In genomic region chr5:167294861-167295685, GRCh38 we compare ENCODE assay signal across 13 cellular contexts.
A peak's percentile ranks its signal among the peaks of the same experiment; 100 is the strongest.
DNase-seq lines count a peak whose midpoint lies in the region; ATAC-seq, FAIRE-seq and TF ChIP-seq lines count a peak whose summit lies in the region.
"Had no signal": no experiment of that assay in that cellular context is flagged by ENCODE, and none has a peak within 500 bp of the region (broad histone marks: within the 10 kb centered on the region; RNA-seq: fewer than 3 reads in every experiment).

No MANE protein-coding gene starts in this region.

- peaks cover 31% of the 10 kb centered on the region for H3K4me1 ChIP-seq in A549
- peaks cover 32% of the 10 kb centered on the region for H3K4me1 ChIP-seq in HUES6 (ENCODE audit: control insufficient read depth, insufficient read depth, low read length)
- H3K4me1 ChIP-seq in ascending aorta: peaks cover 0 to 10% of the 10 kb centered on the region in 2 donors
- no peaks in the 10 kb centered on the region for H3K4me1 ChIP-seq in left ventricle myocardium inferior

- intact Hi-C loops in ascending aorta (cut with DNase I) (no loop called here), left ventricle myocardium inferior (cut with micrococcal nuclease) (no loop called here)

- peaks cover 21% of the 10 kb centered on the region; the same call in 1 of the 2 replicates for H3K36me3 ChIP-seq in HUES6 (ENCODE audit: control insufficient read depth, insufficient read depth, low read length)
- H3K36me3 ChIP-seq in kidney epithelial cell (ENCODE audit: control insufficient read depth, insufficient read depth, low read length): no peaks in the 10 kb centered on the region
- no peaks in the 10 kb centered on the region for H3K36me3 ChIP-seq in ascending aorta
- H3K36me3 ChIP-seq in left ventricle myocardium inferior: no peaks in the 10 kb centered on the region

- H3K9ac ChIP-seq in HUES6 (ENCODE audit: low read length): peak overlapping the region; percentile 86

- DNase-seq in A549 (ENCODE audit: low read depth in 1 of 2, low spot score in 1 of 2) (peak; percentile 71 to 88), brain pericyte (ENCODE audit: low read depth, low spot score) (peak; percentile 65), kidney epithelial cell (ENCODE audit: low read depth) (peak; percentile 83), CD1c-positive myeloid dendritic cell (ENCODE audit: extremely low spot score) (no peak), ascending aorta (ENCODE audit: low spot score in 2 of 2) (no peak), left ventricle myocardium inferior (no peak)
- DNase-seq: activated CD4-positive, CD25-positive, alpha-beta regulatory T cell treated with anti-CD3 and anti-CD28 coated beads, Interleukin-2, amount 50 U/mL, for 72 hours; CD8-positive, alpha-beta T cell; cerebellar nuclear complex; Kasumi-1; retina had no signal

- H3K4me2 ChIP-seq in A549: peak overlapping the region; percentile 76

- peak overlapping the region; percentile 17; the same call in 2 of the 3 replicates for H3K4me3 ChIP-seq in A549
- H3K4me3 ChIP-seq in HUES6 (ENCODE audit: low read depth, low read length): peak overlapping the region; percentile 36; the same call in 1 of the 2 replicates
- H3K4me3 ChIP-seq in kidney epithelial cell (ENCODE audit: low read depth, low read length): no peak overlapping the region
- no peak overlapping the region for H3K4me3 ChIP-seq in ascending aorta
- H3K4me3 ChIP-seq in left ventricle myocardium inferior: no peak overlapping the region

- ATAC-seq in A549 (peak; percentile 95), HG03439 (IDR thresholded peaks at IDR 0.05; ENCODE audit: unreplicated experiment) (no peak)
- ATAC-seq: CD8-positive, alpha-beta T cell had no signal

- H3K9me3 ChIP-seq in A549 (no peaks in the 10 kb centered on the region), HUES6 (ENCODE audit: control insufficient read depth, insufficient read depth, low read depth, low read length) (peaks cover 13% of the 10 kb centered on the region), ascending aorta (no peaks in the 10 kb centered on the region), left ventricle myocardium inferior (replicated peaks) (no peaks in the 10 kb centered on the region)

- CTCF ChIA-PET in A549 (lab: Yijun Ruan, JAX): no interaction called here

- TF ChIP-seq EP300 in A549 (IDR thresholded peaks at IDR 0.05): no peak; a peak in 1 of 5 replicates

- POLR2A ChIA-PET in A549 (lab: Yijun Ruan, JAX): no interaction called here

- 0 out of 5 replicates have a peak, but pooled peaks of 1 of the 2 experiments have one; percentile 10 for TF ChIP-seq RAD21 in A549 (conservative IDR thresholded peaks at IDR 0.05 in 1 of 2, IDR thresholded peaks at IDR 0.05 in 1 of 2)

- peak; percentile 23 for FAIRE-seq in A549 (lab: Jason Lieb, UNC)

- WGBS in A549 (ENCODE audit: missing lambda C conversion rate): 2% methylated on average over 3 of the region's 3 CpGs

- H3K27ac ChIP-seq in A549 (peak overlapping the region; percentile 71 to 86), HUES6 (ENCODE audit: low read depth, low read length) (peak overlapping the region; percentile 95), ascending aorta (peak overlapping the region in 1 of 2 donors; percentile 9), left ventricle myocardium inferior (replicated peaks) (no peak overlapping the region)

- no peak for TF ChIP-seq POLR2A in A549 (IDR thresholded peaks at IDR 0.05; ENCODE audit: low read length)

- H3K27me3 ChIP-seq in HUES6 (ENCODE audit: control insufficient read depth, insufficient read depth, low read length): no peaks in the 10 kb centered on the region
- no peaks in the 10 kb centered on the region for H3K27me3 ChIP-seq in kidney epithelial cell (ENCODE audit: control insufficient read depth, insufficient read depth, low read length)
- H3K27me3 ChIP-seq in ascending aorta: no peaks in the 10 kb centered on the region
- no peaks in the 10 kb centered on the region for H3K27me3 ChIP-seq in left ventricle myocardium inferior (ENCODE audit: low read depth)

- TF ChIP-seq CTCF in A549 (IDR thresholded peaks at IDR 0.05): no peak
- TF ChIP-seq CTCF in kidney epithelial cell (IDR thresholded peaks at IDR 0.05; ENCODE audit: insufficient read depth, low read length, poor library complexity, severe bottlenecking): no peak
- TF ChIP-seq CTCF in ascending aorta (IDR thresholded peaks at IDR 0.05): no peak
- TF ChIP-seq CTCF in left ventricle myocardium inferior (IDR thresholded peaks at IDR 0.05; ENCODE audit: borderline replicate concordance): no peak

TF ChIP-seq in A549, 52 proteins besides CTCF, POLR2A, EP300 and RAD21 (continues in another document):
- TF ChIP-seq, protein P1, sequence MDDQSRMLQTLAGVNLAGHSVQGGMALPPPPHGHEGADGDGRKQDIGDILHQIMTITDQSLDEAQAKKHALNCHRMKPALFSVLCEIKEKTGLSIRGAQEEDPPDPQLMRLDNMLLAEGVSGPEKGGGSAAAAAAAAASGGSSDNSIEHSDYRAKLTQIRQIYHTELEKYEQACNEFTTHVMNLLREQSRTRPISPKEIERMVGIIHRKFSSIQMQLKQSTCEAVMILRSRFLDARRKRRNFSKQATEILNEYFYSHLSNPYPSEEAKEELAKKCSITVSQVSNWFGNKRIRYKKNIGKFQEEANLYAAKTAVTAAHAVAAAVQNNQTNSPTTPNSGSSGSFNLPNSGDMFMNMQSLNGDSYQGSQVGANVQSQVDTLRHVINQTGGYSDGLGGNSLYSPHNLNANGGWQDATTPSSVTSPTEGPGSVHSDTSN (IDR thresholded peaks at IDR 0.05): no peak
- TF ChIP-seq, protein P2, sequence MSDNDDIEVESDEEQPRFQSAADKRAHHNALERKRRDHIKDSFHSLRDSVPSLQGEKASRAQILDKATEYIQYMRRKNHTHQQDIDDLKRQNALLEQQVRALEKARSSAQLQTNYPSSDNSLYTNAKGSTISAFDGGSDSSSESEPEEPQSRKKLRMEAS (IDR thresholded peaks at IDR 0.05): peak; percentile 72
- TF ChIP-seq MAFK (IDR thresholded peaks at IDR 0.05; ENCODE audit: partially characterized antibody): peak; percentile 95
- peak in 1 of 2 experiments; percentile 62; a peak in 2 of 5 replicates for TF ChIP-seq JUN (IDR thresholded peaks at IDR 0.05)
- peak; percentile 83 for TF ChIP-seq JUNB (IDR thresholded peaks at IDR 0.05)
- TF ChIP-seq, protein P3, sequence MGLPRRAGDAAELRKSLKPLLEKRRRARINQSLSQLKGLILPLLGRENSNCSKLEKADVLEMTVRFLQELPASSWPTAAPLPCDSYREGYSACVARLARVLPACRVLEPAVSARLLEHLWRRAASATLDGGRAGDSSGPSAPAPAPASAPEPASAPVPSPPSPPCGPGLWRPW (IDR thresholded peaks at IDR 0.05): no peak
- no peak for TF ChIP-seq MAZ (IDR thresholded peaks at IDR 0.05; ENCODE audit: borderline replicate concordance, low read depth, low read length)
- TF ChIP-seq NR3C1 (IDR thresholded peaks at IDR 0.05): no peak
- TF ChIP-seq BHLHE40 (IDR thresholded peaks at IDR 0.05; ENCODE audit: low read depth, low read length): no peak
- TF ChIP-seq CEBPB (IDR thresholded peaks at IDR 0.05): peak in 1 of 2 experiments; percentile 19; a peak in 1 of 4 replicates
- no peak for TF ChIP-seq RARB (CRISPR knock-in tag; IDR thresholded peaks at IDR 0.05)
- TF ChIP-seq, protein P4, sequence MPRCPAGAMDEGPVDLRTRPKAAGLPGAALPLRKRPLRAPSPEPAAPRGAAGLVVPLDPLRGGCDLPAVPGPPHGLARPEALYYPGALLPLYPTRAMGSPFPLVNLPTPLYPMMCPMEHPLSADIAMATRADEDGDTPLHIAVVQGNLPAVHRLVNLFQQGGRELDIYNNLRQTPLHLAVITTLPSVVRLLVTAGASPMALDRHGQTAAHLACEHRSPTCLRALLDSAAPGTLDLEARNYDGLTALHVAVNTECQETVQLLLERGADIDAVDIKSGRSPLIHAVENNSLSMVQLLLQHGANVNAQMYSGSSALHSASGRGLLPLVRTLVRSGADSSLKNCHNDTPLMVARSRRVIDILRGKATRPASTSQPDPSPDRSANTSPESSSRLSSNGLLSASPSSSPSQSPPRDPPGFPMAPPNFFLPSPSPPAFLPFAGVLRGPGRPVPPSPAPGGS (IDR thresholded peaks at IDR 0.05): no peak
- TF ChIP-seq ZC3H11A (IDR thresholded peaks at IDR 0.05): no peak
- no peak for TF ChIP-seq CBX2 (IDR thresholded peaks at IDR 0.05; ENCODE audit: borderline replicate concordance, low read depth)
- no peak for TF ChIP-seq HOXA7 (CRISPR knock-in tag; IDR thresholded peaks at IDR 0.05)
- TF ChIP-seq REST (IDR thresholded peaks at IDR 0.05): no peak
- no peak for TF ChIP-seq TFCP2L1 (CRISPR knock-in tag; IDR thresholded peaks at IDR 0.05)
- TF ChIP-seq CHD4 (IDR thresholded peaks at IDR 0.05; ENCODE audit: borderline replicate concordance): no peak
- TF ChIP-seq SMC3 (IDR thresholded peaks at IDR 0.05): no peak
- TF ChIP-seq POLR2AphosphoS2 (conservative IDR thresholded peaks at IDR 0.05; ENCODE audit: low read length): no peak
- no peak for TF ChIP-seq TP53 (CRISPR knock-in tag; IDR thresholded peaks at IDR 0.05)
- TF ChIP-seq FOSL2 (IDR thresholded peaks at IDR 0.05): peak; percentile 88
- TF ChIP-seq FOSL2 (CRISPR knock-in tag; IDR thresholded peaks at IDR 0.05): peak; percentile 96

Comparison
In these comparisons a context has a peak if more than half of its experiments do, and no peak if none do; other contexts are left out.
1. DNase-seq: peak in A549 (2 of 2), brain pericyte (single experiment) and kidney epithelial cell (single experiment); none in CD1c-positive myeloid dendritic cell (single experiment), ascending aorta (0 of 2) and left ventricle myocardium inferior (single experiment).
2. H3K4me3 ChIP-seq: peak in A549 (single experiment) and HUES6 (single experiment); none in kidney epithelial cell (single experiment), ascending aorta (0 of 2) and left ventricle myocardium inferior (single experiment).